17 cellular contexts compared by ENCODE assay signal in the genomic region with DNA sequence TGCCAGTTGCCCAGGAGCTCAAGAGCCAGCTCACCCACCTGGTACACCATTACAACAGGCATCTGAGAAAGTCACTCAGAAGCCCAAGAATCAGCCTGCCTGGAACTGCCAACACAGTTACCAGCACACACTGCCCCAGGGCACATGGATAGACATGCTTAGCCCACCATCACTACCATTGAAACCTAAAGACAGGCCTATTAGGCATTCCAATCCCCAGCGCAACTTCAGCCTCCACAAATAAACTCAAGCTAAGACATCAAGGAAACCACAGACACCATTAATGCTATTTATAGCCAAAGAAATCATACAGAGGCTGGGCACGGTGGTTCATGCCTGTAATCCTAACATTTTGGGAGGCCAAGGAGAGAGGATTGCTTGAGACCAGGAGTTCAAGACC. TPM values are rescaled to one million over a fixed set of nuclear protein-coding genes. Genes with fewer than 3 reads are reported as not detected.
A peak's percentile ranks its signal among the peaks of the same experiment; 100 is the strongest.
DNase-seq lines count a peak whose midpoint lies in the region; ATAC-seq lines count a peak whose summit lies in the region.
"Had no signal": no experiment of that assay in that cellular context is flagged by ENCODE, and none has a peak within 500 bp of the region (broad histone marks: within the 10 kb centered on the region; RNA-seq: fewer than 3 reads in every experiment).

No MANE protein-coding gene starts in this region.

- H3K27ac ChIP-seq in aorta (ENCODE audit: low read depth in 1 of 2, low read length in 2 of 2), result no peak overlapping the region
- H3K27ac ChIP-seq: PC-9, prostate gland, upper lobe of right lung had no signal

- H3K27me3 Mint-ChIP-seq in stimulated activated naive CD8-positive, alpha-beta T cell treated with anti-CD3 and anti-CD28 coated beads, Interleukin-15, Interleukin-2, amounts not matched to agents 100 ng/mL and 50 ng/mL, for 24 hours, result no peaks in the 10 kb centered on the region
- no peaks in the 10 kb centered on the region for H3K27me3 Mint-ChIP-seq in memory B cell
- H3K27me3 Mint-ChIP-seq: activated CD4-positive, alpha-beta T cell treated with anti-CD3 and anti-CD28 coated beads, Interleukin-2, amount 10 ng/mL, durations not matched to agents 24 days and 14 days had no signal

- no peak overlapping the region for H3K4me3 Mint-ChIP-seq in stimulated activated naive CD8-positive, alpha-beta T cell treated with anti-CD3 and anti-CD28 coated beads, Interleukin-15, Interleukin-2, amounts not matched to agents 100 ng/mL and 50 ng/mL, for 24 hours
- peak overlapping the region; percentile 9 for H3K4me3 Mint-ChIP-seq in memory B cell
- H3K4me3 Mint-ChIP-seq: activated CD4-positive, alpha-beta T cell treated with anti-CD3 and anti-CD28 coated beads, Interleukin-2, amount 10 ng/mL, durations not matched to agents 24 days and 14 days had no signal

- H3K9me3 ChIP-seq in aorta (ENCODE audit: control insufficient read depth, low read length), result no peaks in the 10 kb centered on the region
- H3K9me3 ChIP-seq: breast epithelium, prostate gland, upper lobe of right lung had no signal

- H3K36me3 Mint-ChIP-seq in stimulated activated naive CD8-positive, alpha-beta T cell treated with anti-CD3 and anti-CD28 coated beads, Interleukin-15, Interleukin-2, amounts not matched to agents 100 ng/mL and 50 ng/mL, for 24 hours (ENCODE audit: low read depth), result peaks cover 4% of the 10 kb centered on the region
- H3K36me3 Mint-ChIP-seq in memory B cell, result peaks cover 8% of the 10 kb centered on the region

- no peaks in the 10 kb centered on the region for H3K9me3 Mint-ChIP-seq in stimulated activated naive CD8-positive, alpha-beta T cell treated with anti-CD3 and anti-CD28 coated beads, Interleukin-15, Interleukin-2, amounts not matched to agents 100 ng/mL and 50 ng/mL, for 24 hours
- H3K9me3 Mint-ChIP-seq in memory B cell, result no peaks in the 10 kb centered on the region

- 48 to 70% methylated on average over 2 of the region's 2 CpGs for WGBS in aorta, 2 donors

- no peak for DNase-seq in stimulated activated naive CD8-positive, alpha-beta T cell treated with anti-CD3 and anti-CD28 coated beads, Interleukin-15, Interleukin-2, amounts not matched to agents 100 U/mL and 50 U/mL, for 24 hours
- DNase-seq in RPMI7951 (ENCODE audit: low read depth) (peak; percentile 70), memory B cell (ENCODE audit: low spot score in 2 of 2) (no peak), aorta (no peak)
- DNase-seq in stimulated activated naive CD4-positive, alpha-beta T cell (lab: John Stamatoyannopoulos, UW), result no peak
- DNase-seq: activated CD4-positive, alpha-beta T cell treated with anti-CD3 and anti-CD28 coated beads, Interleukin-2, amount 10 ng/mL, durations not matched to agents 24 days and 14 days; activated effector memory CD4-positive, alpha-beta T cell treated with anti-CD3 and anti-CD28 coated beads, Interleukin-2, amount 50 U/mL, for 16 hours; effector CD8-positive, alpha-beta T cell; midbrain; NCI-H1417; PC-9; upper lobe of right lung had no signal

- H3K36me3 ChIP-seq in aorta (ENCODE audit: control insufficient read depth in 1 of 2, insufficient read depth in 2 of 2, low read length in 1 of 2), result no peaks in the 10 kb centered on the region
- H3K36me3 ChIP-seq: breast epithelium, prostate gland, upper lobe of right lung had no signal

- no peak overlapping the region for H3K4me3 ChIP-seq in aorta (ENCODE audit: low read length in 2 of 2)
- H3K4me3 ChIP-seq: breast epithelium, PC-9, prostate gland, upper lobe of right lung had no signal

- H3K27ac Mint-ChIP-seq in stimulated activated naive CD8-positive, alpha-beta T cell treated with anti-CD3 and anti-CD28 coated beads, Interleukin-15, Interleukin-2, amounts not matched to agents 100 ng/mL and 50 ng/mL, for 24 hours, result peak overlapping the region; percentile 36
- H3K27ac Mint-ChIP-seq in memory B cell, result peak overlapping the region; percentile 80
- H3K27ac Mint-ChIP-seq: activated CD4-positive, alpha-beta T cell treated with anti-CD3 and anti-CD28 coated beads, Interleukin-2, amount 10 ng/mL, durations not matched to agents 24 days and 14 days had no signal

- H3K4me1 ChIP-seq in aorta (ENCODE audit: control insufficient read depth in 1 of 2, insufficient read depth in 2 of 2, low read length in 2 of 2), result no peaks in the 10 kb centered on the region
- H3K4me1 ChIP-seq: breast epithelium, prostate gland, upper lobe of right lung had no signal

- no peaks in the 10 kb centered on the region for H3K27me3 ChIP-seq in aorta (ENCODE audit: control insufficient read depth in 1 of 2, insufficient read depth in 2 of 2, low read length in 1 of 2)
- H3K27me3 ChIP-seq: upper lobe of right lung had no signal

- no peak for ATAC-seq in stimulated activated naive CD8-positive, alpha-beta T cell treated with anti-CD3 and anti-CD28 coated beads, Interleukin-15, Interleukin-2, amounts not matched to agents 100 U/mL and 50 U/mL, for 24 hours
- ATAC-seq in memory B cell (ENCODE audit: low read depth) (no peak), aorta (ENCODE audit: low FRiP score) (peak; percentile 11), GM19328 (IDR thresholded peaks at IDR 0.05; ENCODE audit: unreplicated experiment) (no peak), GM19351 (IDR thresholded peaks at IDR 0.05; ENCODE audit: unreplicated experiment) (no peak)

- intact Hi-C loops in aorta (cut with DNase I), result no loop called here

- H3K4me1 Mint-ChIP-seq in stimulated activated naive CD8-positive, alpha-beta T cell treated with anti-CD3 and anti-CD28 coated beads, Interleukin-15, Interleukin-2, amounts not matched to agents 100 ng/mL and 50 ng/mL, for 24 hours (ENCODE audit: low read depth), result peaks cover 66% of the 10 kb centered on the region
- H3K4me1 Mint-ChIP-seq in memory B cell, result peaks cover 38% of the 10 kb centered on the region

RNA-seq across cellular contexts. Expression of gene ATRX, which starts 42.3 kb away (rescaled TPM):
- total RNA-seq in RPMI7951 (2014; rRNA removed; shearing (Covaris generic)), result 48.9 and 82.6 TPM in 2 replicates
- total RNA-seq in aorta, result 100 to 1,000 TPM; 126 to 136 TPM
- 10 to 100 TPM in 1 of 2 donors, 1 to 10 TPM in 1; 9.4 to 18.5 TPM for polyA plus RNA-seq in aorta
